Comparison of ENCODE assay signal across 1 cellular context in genomic region chr17:81091774-81092517, GRCh38.
TF ChIP-seq lines count a peak whose summit lies in the region.

No MANE protein-coding gene starts in this region.

TF ChIP-seq in HEK293, 187 proteins besides CTCF, POLR2A, EP300 and RAD21 (continued from another document):
- TF ChIP-seq HIC1 (tag by site-specific recombination; IDR thresholded peaks at IDR 0.05) (no peak), ZNF626 (tag by site-specific recombination; IDR thresholded peaks at IDR 0.05) (no peak), ZNF302 (tag by site-specific recombination; IDR thresholded peaks at IDR 0.05; ENCODE audit: low read depth) (no peak), ZBTB26 (tag by site-specific recombination; optimal IDR thresholded peaks at IDR 0.05) (no peak), IKZF3 (tag by site-specific recombination; IDR thresholded peaks at IDR 0.05) (no peak), ZNF132 (tag by site-specific recombination; IDR thresholded peaks at IDR 0.05; ENCODE audit: borderline replicate concordance) (no peak), ZNF707 (tag by site-specific recombination; IDR thresholded peaks at IDR 0.05) (no peak), ZBTB1 (tag by site-specific recombination; IDR thresholded peaks at IDR 0.05) (no peak), SP2 (tag by site-specific recombination; IDR thresholded peaks at IDR 0.05) (0 out of 2 replicates have a peak, but pooled peaks have one; percentile 22), SETDB1 (IDR thresholded peaks at IDR 0.05; ENCODE audit: insufficient read length, low read length) (no peak), ZNF792 (tag by site-specific recombination; IDR thresholded peaks at IDR 0.05) (no peak), ZNF473 (tag by site-specific recombination; IDR thresholded peaks at IDR 0.05) (no peak), ZNF530 (tag by site-specific recombination; IDR thresholded peaks at IDR 0.05; ENCODE audit: low read depth) (no peak), ZNF701 (tag by site-specific recombination; IDR thresholded peaks at IDR 0.05) (no peak), ZFP3 (tag by site-specific recombination; IDR thresholded peaks at IDR 0.05; ENCODE audit: low read depth) (no peak), ZNF426 (tag by site-specific recombination; IDR thresholded peaks at IDR 0.05) (no peak), ELK4 (IDR thresholded peaks at IDR 0.05; ENCODE audit: borderline replicate concordance, low read depth, low read length) (no peak), ZNF629 (tag by site-specific recombination; IDR thresholded peaks at IDR 0.05) (no peak), TSHZ1 (tag by site-specific recombination; IDR thresholded peaks at IDR 0.05; ENCODE audit: borderline replicate concordance) (no peak), INSM2 (tag by site-specific recombination; IDR thresholded peaks at IDR 0.05) (no peak), ZNF184 (tag by site-specific recombination; IDR thresholded peaks at IDR 0.05) (no peak), PATZ1 (tag by site-specific recombination; IDR thresholded peaks at IDR 0.05) (0 out of 2 replicates have a peak, but pooled peaks have one; percentile 21), ZNF501 (tag by site-specific recombination; IDR thresholded peaks at IDR 0.05) (no peak), ZNF610 (tag by site-specific recombination; IDR thresholded peaks at IDR 0.05; ENCODE audit: borderline replicate concordance) (no peak)
